Comparison of ENCODE assay signal across 31 cellular contexts in genomic region chr1:56406821-56407220, GRCh38.
"Had no signal": no experiment of that assay in that cellular context is flagged by ENCODE, and none has a peak within 500 bp of the region (broad histone marks: within the 10 kb centered on the region; RNA-seq: fewer than 3 reads in every experiment).

No MANE protein-coding gene starts in this region.

- FAIRE-seq: endometrium, islet of Langerhans, urothelium cell line had no signal

- H2AFZ ChIP-seq: parathyroid adenoma had no signal

- DNase-seq: cortex of kidney; effector memory CD8-positive, alpha-beta T cell; erythroblast; esophagus squamous epithelium; foreskin melanocyte; glutamatergic neuron; heart right ventricle; hippocampal formation; left colon; left ventricle myocardium superior; lower lobe of right lung; naive thymus-derived CD8-positive, alpha-beta T cell; nephron progenitor cell; stimulated activated CD4-positive, alpha-beta T cell treated with anti-CD3 and anti-CD28 coated beads, Interleukin-12 subunit alpha, Interleukin-12 subunit beta, amount 100 ng/mL, for 4 hours; stimulated activated CD4-positive, alpha-beta T cell treated with anti-CD3 and anti-CD28 coated beads, Interleukin-1b, Interleukin-23, amount 100 ng/mL, for 48 hours; stimulated activated CD4-positive, alpha-beta T cell treated with anti-CD3 and anti-CD28 coated beads, Interleukin-4, amount 100 ng/mL, for 1 hour; stimulated activated CD8-positive, alpha-beta memory T cell treated with anti-CD3 and anti-CD28 coated beads, Interleukin-4, amount 100 ng/mL, for 48 hours; stimulated activated naive CD8-positive, alpha-beta T cell treated with anti-CD3 and anti-CD28 coated beads, Interleukin-15, Interleukin-2, amounts not matched to agents 100 U/mL and 50 U/mL, for 24 hours; substantia nigra; testis; tibial artery; upper lobe of left lung had no signal

- H3K36me3 ChIP-seq: esophagus squamous epithelium, heart right ventricle, lower lobe of right lung, neutrophil, right atrium auricular region, tibial artery, upper lobe of left lung had no signal

- H3K27ac Mint-ChIP-seq: effector memory CD8-positive, alpha-beta T cell; naive thymus-derived CD8-positive, alpha-beta T cell; nephron progenitor cell; progenitor cell of endocrine pancreas had no signal

- ATAC-seq: effector memory CD8-positive, alpha-beta T cell; heart right ventricle; left colon; left ventricle myocardium superior; lower lobe of right lung; naive thymus-derived CD8-positive, alpha-beta T cell; sciatic nerve; stimulated activated naive CD8-positive, alpha-beta T cell treated with anti-CD3 and anti-CD28 coated beads, Interleukin-15, Interleukin-2, amounts not matched to agents 100 U/mL and 50 U/mL, for 24 hours had no signal

- H3K4me1 ChIP-seq: esophagus squamous epithelium, lower lobe of right lung, parathyroid adenoma had no signal

- H3K9me3 ChIP-seq: esophagus squamous epithelium, heart right ventricle, lower lobe of right lung, neutrophil, right atrium auricular region, testis, tibial artery, upper lobe of left lung had no signal

- H3K27me3 ChIP-seq: esophagus squamous epithelium, heart right ventricle, neutrophil, right atrium auricular region, testis, tibial artery, upper lobe of left lung had no signal

- H3K79me2 ChIP-seq: parathyroid adenoma had no signal

- H3K4me3 Mint-ChIP-seq: effector memory CD8-positive, alpha-beta T cell; naive thymus-derived CD8-positive, alpha-beta T cell; nephron progenitor cell had no signal

- H3K27ac ChIP-seq: esophagus squamous epithelium, heart right ventricle, lower lobe of right lung, neutrophil, parathyroid adenoma, right atrium auricular region, testis, tibial artery, upper lobe of left lung had no signal

- H3K4me2 ChIP-seq: smooth muscle cell had no signal

- H3K4me3 ChIP-seq: esophagus squamous epithelium, heart right ventricle, lower lobe of right lung, right atrium auricular region, smooth muscle cell, testis, tibial artery, upper lobe of left lung had no signal

- H3K36me3 Mint-ChIP-seq: naive thymus-derived CD8-positive, alpha-beta T cell had no signal

- H3K9ac ChIP-seq: parathyroid adenoma had no signal
